1 cellular context compared by ENCODE assay signal in genomic region chr20:56575157-56575556, GRCh38.
TF ChIP-seq lines count a peak whose summit lies in the region.

No MANE protein-coding gene starts in this region.

TF ChIP-seq in SK-N-SH, 30 proteins besides CTCF, POLR2A, EP300 and RAD21:
- TF ChIP-seq FOSL2 (IDR thresholded peaks at IDR 0.05; ENCODE audit: borderline replicate concordance, low read depth) (no peak), IRF3 (IDR thresholded peaks at IDR 0.05; ENCODE audit: low read depth, low read length) (no peak), CHD2 (IDR thresholded peaks at IDR 0.05; ENCODE audit: low read length, partially characterized antibody) (no peak), FOXM1 (IDR thresholded peaks at IDR 0.05; ENCODE audit: low read depth) (no peak), RFX5 (IDR thresholded peaks at IDR 0.05; ENCODE audit: low read length) (no peak), ELF1 (IDR thresholded peaks at IDR 0.05) (no peak), TCF12 (IDR thresholded peaks at IDR 0.05) (no peak), MEF2A (IDR thresholded peaks at IDR 0.05; ENCODE audit: borderline replicate concordance, low read depth) (no peak), JUND (IDR thresholded peaks at IDR 0.05) (no peak), POLR2AphosphoS5 (IDR thresholded peaks at IDR 0.05; ENCODE audit: low read depth, low read length) (no peak), SMC3 (IDR thresholded peaks at IDR 0.05; ENCODE audit: low read depth, low read length) (no peak), EZH2phosphoT487 (IDR thresholded peaks at IDR 0.05; ENCODE audit: borderline replicate concordance, low read depth) (no peak), RCOR1 (IDR thresholded peaks at IDR 0.05; ENCODE audit: low read length) (no peak)
- TF ChIP-seq, protein P1, sequence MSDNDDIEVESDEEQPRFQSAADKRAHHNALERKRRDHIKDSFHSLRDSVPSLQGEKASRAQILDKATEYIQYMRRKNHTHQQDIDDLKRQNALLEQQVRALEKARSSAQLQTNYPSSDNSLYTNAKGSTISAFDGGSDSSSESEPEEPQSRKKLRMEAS (IDR thresholded peaks at IDR 0.05; ENCODE audit: low read depth), result no peak
